Comparison of ENCODE assay signal across 27 cellular contexts in genomic region chr18:45231606-45232005, GRCh38.
"Had no signal": no experiment of that assay in that cellular context is flagged by ENCODE, and none has a peak within 500 bp of the region (broad histone marks: within the 10 kb centered on the region; RNA-seq: fewer than 3 reads in every experiment).

No MANE protein-coding gene starts in this region.

- H3K4me3 Mint-ChIP-seq: effector memory CD8-positive, alpha-beta T cell; naive thymus-derived CD8-positive, alpha-beta T cell; nephron progenitor cell; stimulated activated naive B cell treated with anti-CD40 and anti-IgM and Interleukin-4, amounts not matched to agents 10 μg/mL and 1 μg/mL and 100 μg/mL, for 72 hours; stimulated activated naive CD8-positive, alpha-beta T cell treated with anti-CD3 and anti-CD28 coated beads, Interleukin-15, Interleukin-2, amounts not matched to agents 100 ng/mL and 50 ng/mL, for 24 hours had no signal

- H3K36me3 Mint-ChIP-seq: naive thymus-derived CD8-positive, alpha-beta T cell; stimulated activated naive B cell treated with anti-CD40 and anti-IgM and Interleukin-4, amounts not matched to agents 10 μg/mL and 1 μg/mL and 100 μg/mL, for 72 hours had no signal

- ATAC-seq: effector memory CD8-positive, alpha-beta T cell; gastrocnemius medialis; left cardiac atrium; left lung; naive thymus-derived CD8-positive, alpha-beta T cell; psoas muscle; right cardiac atrium; stimulated activated naive B cell treated with anti-CD40 and anti-IgM and Interleukin-4, amounts not matched to agents 10 μg/mL and 1 μg/mL and 100 μg/mL, for 72 hours had no signal

- H3K79me2 ChIP-seq: hepatocyte had no signal

- H3K27me3 Mint-ChIP-seq: stimulated activated naive CD8-positive, alpha-beta T cell treated with anti-CD3 and anti-CD28 coated beads, Interleukin-15, Interleukin-2, amounts not matched to agents 100 ng/mL and 50 ng/mL, for 24 hours had no signal

- H3K27ac Mint-ChIP-seq: effector memory CD8-positive, alpha-beta T cell; naive thymus-derived CD8-positive, alpha-beta T cell; nephron progenitor cell; stimulated activated naive B cell treated with anti-CD40 and anti-IgM and Interleukin-4, amounts not matched to agents 10 μg/mL and 1 μg/mL and 100 μg/mL, for 72 hours; stimulated activated naive CD8-positive, alpha-beta T cell treated with anti-CD3 and anti-CD28 coated beads, Interleukin-15, Interleukin-2, amounts not matched to agents 100 ng/mL and 50 ng/mL, for 24 hours had no signal

- H3K27ac ChIP-seq: coronary artery, esophagus muscularis mucosa, gastrocnemius medialis, hepatocyte, left lung, ovary, psoas muscle, thoracic aorta, tibial nerve, upper lobe of left lung had no signal

- FAIRE-seq: endometrium, kidney, small intestine, urothelium cell line had no signal

- H3K27me3 ChIP-seq: esophagus muscularis mucosa, gastrocnemius medialis, hepatocyte, left lung, ovary, tibial nerve, upper lobe of left lung had no signal

- H3K9me3 Mint-ChIP-seq: effector memory CD8-positive, alpha-beta T cell; naive thymus-derived CD8-positive, alpha-beta T cell; nephron progenitor cell; stimulated activated naive CD8-positive, alpha-beta T cell treated with anti-CD3 and anti-CD28 coated beads, Interleukin-15, Interleukin-2, amounts not matched to agents 100 ng/mL and 50 ng/mL, for 24 hours had no signal

- H3K4me1 ChIP-seq: gastrocnemius medialis, left lung, psoas muscle, tibial nerve, upper lobe of left lung had no signal

- H3K4me3 ChIP-seq: coronary artery, esophagus muscularis mucosa, gastrocnemius medialis, hepatocyte, left lung, ovary, psoas muscle, thoracic aorta, tibial nerve, upper lobe of left lung had no signal

- H3K36me3 ChIP-seq: esophagus muscularis mucosa, gastrocnemius medialis, left lung, ovary, thoracic aorta, tibial nerve, upper lobe of left lung had no signal

- H3K4me2 ChIP-seq: hepatocyte had no signal

- DNase-seq: effector memory CD8-positive, alpha-beta T cell; gastrocnemius medialis; head of caudate nucleus; kidney; left cardiac atrium; left lung; mesendoderm; naive thymus-derived CD8-positive, alpha-beta T cell; nephron progenitor cell; occipital lobe; ovary; posterior cingulate gyrus; psoas muscle; right cardiac atrium; small intestine; stimulated activated CD4-positive, alpha-beta T cell treated with anti-CD3 and anti-CD28 coated beads, Interleukin-15, amount 100 ng/mL, for 24 hours; stimulated activated CD4-positive, alpha-beta T cell treated with anti-CD3 and anti-CD28 coated beads, Interleukin-2, amount 100 ng/mL, for 48 hours; stimulated activated naive B cell treated with anti-CD40 and anti-IgM and Interleukin-4, amounts not matched to agents 10 μg/mL and 1 μg/mL and 100 μg/mL, for 72 hours; upper lobe of left lung had no signal

- H2AFZ ChIP-seq: hepatocyte had no signal

- H3K4me1 Mint-ChIP-seq: naive thymus-derived CD8-positive, alpha-beta T cell; nephron progenitor cell had no signal

- H3K9me3 ChIP-seq: gastrocnemius medialis, left lung, ovary, thoracic aorta, upper lobe of left lung had no signal
